In genomic region chr1:239786464-239786863, GRCh38 we compare ENCODE assay signal across 20 cellular contexts.
"Had no signal": no experiment of that assay in that cellular context is flagged by ENCODE, and none has a peak within 500 bp of the region (broad histone marks: within the 10 kb centered on the region; RNA-seq: fewer than 3 reads in every experiment).

No MANE protein-coding gene starts in this region.

- DNase-seq: activated CD4-positive, alpha-beta memory T cell treated with anti-CD3 and anti-CD28 coated beads for 36 hours; activated CD4-positive, alpha-beta T cell treated with anti-CD3 and anti-CD28 coated beads for 48 hours; activated effector memory CD4-positive, alpha-beta T cell treated with Interleukin-2 at 50 U/mL for 16 hours; activated naive CD4-positive, alpha-beta T cell treated with anti-CD3 and anti-CD28 coated beads for 36 hours; activated T-cell treated with anti-CD3 and anti-CD28 coated beads, Interleukin-2, amount 50 U/mL, for 72 hours; amygdala; cortex of kidney; foreskin fibroblast; left ventricle myocardium superior; mammary epithelial cell; midbrain; natural killer cell; nucleus accumbens; right lobe of liver; stimulated activated CD4-positive, alpha-beta T cell treated with anti-CD3 and anti-CD28 coated beads, Interleukin-1b, Interleukin-23, amount 100 ng/mL, for 48 hours; stimulated activated naive CD8-positive, alpha-beta T cell treated with anti-CD3 and anti-CD28 coated beads, Interleukin-15, amount 100 ng/mL, for 72 hours; T-helper 1 cell had no signal

- H3K27ac Mint-ChIP-seq: activated CD4-positive, alpha-beta memory T cell treated with anti-CD3 and anti-CD28 coated beads for 36 hours; activated naive CD4-positive, alpha-beta T cell treated with anti-CD3 and anti-CD28 coated beads for 36 hours; activated T-cell treated with anti-CD3 and anti-CD28 coated beads, Interleukin-2, amount 50 U/mL, for 72 hours; natural killer cell; stimulated activated naive CD8-positive, alpha-beta T cell treated with anti-CD3 and anti-CD28 coated beads, Interleukin-15, amount 100 ng/mL, for 72 hours had no signal

- H3K27ac ChIP-seq: right lobe of liver, skin epidermis, suprapubic skin, tibial nerve had no signal

- ATAC-seq: activated T-cell treated with anti-CD3 and anti-CD28 coated beads, Interleukin-2, amount 50 U/mL, for 72 hours; left ventricle myocardium superior; natural killer cell; right lobe of liver; stimulated activated naive CD8-positive, alpha-beta T cell treated with anti-CD3 and anti-CD28 coated beads, Interleukin-15, amount 100 ng/mL, for 72 hours had no signal

- H3K36me3 ChIP-seq: right lobe of liver, suprapubic skin, tibial nerve had no signal

- H3K9me3 Mint-ChIP-seq: natural killer cell had no signal

- H3K4me1 Mint-ChIP-seq: natural killer cell; stimulated activated naive CD8-positive, alpha-beta T cell treated with anti-CD3 and anti-CD28 coated beads, Interleukin-15, amount 100 ng/mL, for 72 hours had no signal

- H3K9me3 ChIP-seq: right lobe of liver, tibial nerve had no signal

- H3K27me3 ChIP-seq: right lobe of liver, suprapubic skin, tibial nerve had no signal

- H3K27me3 Mint-ChIP-seq: activated CD4-positive, alpha-beta memory T cell treated with anti-CD3 and anti-CD28 coated beads for 36 hours; stimulated activated naive CD8-positive, alpha-beta T cell treated with anti-CD3 and anti-CD28 coated beads, Interleukin-15, amount 100 ng/mL, for 72 hours had no signal

- H3K4me3 Mint-ChIP-seq: activated CD4-positive, alpha-beta memory T cell treated with anti-CD3 and anti-CD28 coated beads for 36 hours; activated naive CD4-positive, alpha-beta T cell treated with anti-CD3 and anti-CD28 coated beads for 36 hours; activated T-cell treated with anti-CD3 and anti-CD28 coated beads, Interleukin-2, amount 50 U/mL, for 72 hours; natural killer cell; stimulated activated naive CD8-positive, alpha-beta T cell treated with anti-CD3 and anti-CD28 coated beads, Interleukin-15, amount 100 ng/mL, for 72 hours had no signal

- H3K36me3 Mint-ChIP-seq: activated CD4-positive, alpha-beta memory T cell treated with anti-CD3 and anti-CD28 coated beads for 36 hours; natural killer cell had no signal

- H3K4me3 ChIP-seq: right lobe of liver, skin epidermis, suprapubic skin, tibial nerve had no signal
